Comparison of ENCODE assay signal across 19 cellular contexts in genomic region chr11:1121343-1122331, GRCh38. TPM values are rescaled to one million over a fixed set of nuclear protein-coding genes. Genes with fewer than 3 reads are reported as not detected.
DNase-seq lines count a peak whose midpoint lies in the region; ATAC-seq and TF ChIP-seq lines count a peak whose summit lies in the region.
"Had no signal": no experiment of that assay in that cellular context is flagged by ENCODE, and none has a peak within 500 bp of the region (broad histone marks: within the 10 kb centered on the region; RNA-seq: fewer than 3 reads in every experiment).

No MANE protein-coding gene starts in this region.

- H2BK5ac ChIP-seq in mesenchymal stem cell (ENCODE audit: low read depth, low read length, poor library complexity, severe bottlenecking): no peak overlapping the region

- ATAC-seq in stimulated activated effector memory CD8-positive, alpha-beta T cell treated with anti-CD3 and anti-CD28 coated beads, Interleukin-12 subunit alpha, Interleukin-12 subunit beta, amount 100 ng/mL, for 72 hours: no peak
- no peak for ATAC-seq in GM21515 (IDR thresholded peaks at IDR 0.05; ENCODE audit: unreplicated experiment)

- WGBS in mesenchymal stem cell: 83% methylated on average over 37 of the region's 37 CpGs

- no peak overlapping the region for H3K4me3 Mint-ChIP-seq in stimulated activated effector memory CD8-positive, alpha-beta T cell treated with anti-CD3 and anti-CD28 coated beads, Interleukin-12 subunit alpha, Interleukin-12 subunit beta, amount 100 ng/mL, for 72 hours
- H3K4me3 Mint-ChIP-seq: activated naive CD8-positive, alpha-beta T cell; central memory CD8-positive, alpha-beta T cell had no signal

- peaks cover 4% of the 10 kb centered on the region for H3K4me1 ChIP-seq in mesenchymal stem cell (ENCODE audit: control insufficient read depth, insufficient read depth, low read depth, low read length)
- H3K4me1 ChIP-seq: prostate gland had no signal

- H3K23ac ChIP-seq in mesenchymal stem cell (ENCODE audit: low read length in 2 of 2): no peak overlapping the region

- no peaks in the 10 kb centered on the region for H3K4me1 Mint-ChIP-seq in stimulated activated effector memory CD8-positive, alpha-beta T cell treated with anti-CD3 and anti-CD28 coated beads, Interleukin-12 subunit alpha, Interleukin-12 subunit beta, amount 100 ng/mL, for 72 hours
- H3K4me1 Mint-ChIP-seq: central memory CD8-positive, alpha-beta T cell had no signal

- H3K27ac ChIP-seq in dorsolateral prefrontal cortex: no peak overlapping the region
- no peak overlapping the region for H3K27ac ChIP-seq in mesenchymal stem cell (ENCODE audit: low read length, poor library complexity, severe bottlenecking)
- H3K27ac ChIP-seq: prostate gland had no signal

- H3K4me2 ChIP-seq in mesenchymal stem cell (ENCODE audit: low read length, poor library complexity, severe bottlenecking): no peak overlapping the region

- H3K79me1 ChIP-seq in mesenchymal stem cell (replicated peaks; ENCODE audit: low read length, poor library complexity, severe bottlenecking): no peaks in the 10 kb centered on the region

- H3K4ac ChIP-seq in mesenchymal stem cell (ENCODE audit: low read depth in 1 of 2, low read length in 2 of 2): no peak overlapping the region

- no peak overlapping the region for H2AK5ac ChIP-seq in mesenchymal stem cell (ENCODE audit: low read length, severe bottlenecking)

- no peak overlapping the region for H3K27ac Mint-ChIP-seq in stimulated activated effector memory CD8-positive, alpha-beta T cell treated with anti-CD3 and anti-CD28 coated beads, Interleukin-12 subunit alpha, Interleukin-12 subunit beta, amount 100 ng/mL, for 72 hours
- H3K27ac Mint-ChIP-seq: activated naive CD8-positive, alpha-beta T cell had no signal

- intact Hi-C loops in dorsolateral prefrontal cortex (cut with DNase I): no loop called here

- DNase-seq in AG20443 (ENCODE audit: low spot score): peak; percentile 73
- DNase-seq in ELR (ENCODE audit: low read depth): peak; percentile 32
- peak in 6 of 10 donors; percentile 1 to 41 (median 26) for DNase-seq in dorsolateral prefrontal cortex
- no peak for DNase-seq in mesenchymal stem cell
- no peak for DNase-seq in DMS53 treated with DMSO at 0.1 percent for 48 hours (lab: John Stamatoyannopoulos, UW; ENCODE audit: unreplicated experiment)
- DNase-seq in COR-L47 (lab: John Stamatoyannopoulos, UW): no peak
- no peak for DNase-seq in stimulated activated effector memory CD8-positive, alpha-beta T cell treated with anti-CD3 and anti-CD28 coated beads, Interleukin-12 subunit alpha, Interleukin-12 subunit beta, amount 100 ng/mL, for 72 hours (ENCODE audit: low spot score in 2 of 2)
- DNase-seq: C1 segment of cervical spinal cord; SHP77 treated with DMSO at 0.1 percent for 48 hours; stimulated activated CD4-positive, alpha-beta T cell treated with anti-CD3 and anti-CD28 coated beads, Interleukin-15, amount 100 ng/mL, for 24 hours; T1000 had no signal

- H3K4me3 ChIP-seq in dorsolateral prefrontal cortex (no peak overlapping the region), mesenchymal stem cell (ENCODE audit: insufficient read depth in 1 of 2, low read depth in 1 of 2, low read length in 2 of 2) (no peak overlapping the region)
- H3K4me3 ChIP-seq: prostate gland had no signal

- peaks cover 4% of the 10 kb centered on the region for H3K9me3 ChIP-seq in mesenchymal stem cell (ENCODE audit: control insufficient read depth, low read length)
- H3K9me3 ChIP-seq: prostate gland had no signal

- no peak overlapping the region for H2BK12ac ChIP-seq in mesenchymal stem cell (ENCODE audit: low read length in 2 of 2)

- H3K18ac ChIP-seq in mesenchymal stem cell (ENCODE audit: low read depth in 1 of 2, low read length in 2 of 2): no peak overlapping the region

- no peak overlapping the region for H3K9ac ChIP-seq in mesenchymal stem cell (ENCODE audit: low read length)

- no peak overlapping the region for H2BK120ac ChIP-seq in mesenchymal stem cell (ENCODE audit: low read depth, low read length)

- no peak overlapping the region for H2BK15ac ChIP-seq in mesenchymal stem cell (ENCODE audit: low read depth, poor library complexity, severe bottlenecking)

- peaks cover 9% of the 10 kb centered on the region for H3K9me3 Mint-ChIP-seq in stimulated activated effector memory CD8-positive, alpha-beta T cell treated with anti-CD3 and anti-CD28 coated beads, Interleukin-12 subunit alpha, Interleukin-12 subunit beta, amount 100 ng/mL, for 72 hours

- no peaks in the 10 kb centered on the region for H3K36me3 ChIP-seq in mesenchymal stem cell (ENCODE audit: control insufficient read depth in 1 of 2, insufficient read depth in 2 of 2, low read depth in 1 of 2, low read length in 2 of 2)
- H3K36me3 ChIP-seq: prostate gland had no signal

- H3K27me3 ChIP-seq in dorsolateral prefrontal cortex (peaks cover 0 to 29% (median 0%) of the 10 kb centered on the region in 45 donors), mesenchymal stem cell (ENCODE audit: control insufficient read depth in 1 of 2, insufficient read depth in 1 of 2, low read length in 2 of 2) (peaks cover 17 to 75% of the 10 kb centered on the region in 2 experiments)

- H2AFZ ChIP-seq in mesenchymal stem cell (ENCODE audit: low read depth, low read length): no peak overlapping the region

- H3K14ac ChIP-seq in mesenchymal stem cell (ENCODE audit: low read length in 2 of 2): no peak overlapping the region

- peak overlapping the region; percentile 18 for H4K91ac ChIP-seq in mesenchymal stem cell (ENCODE audit: low read length)

- peaks cover 10% of the 10 kb centered on the region for H3K36me3 Mint-ChIP-seq in stimulated activated effector memory CD8-positive, alpha-beta T cell treated with anti-CD3 and anti-CD28 coated beads, Interleukin-12 subunit alpha, Interleukin-12 subunit beta, amount 100 ng/mL, for 72 hours
- H3K36me3 Mint-ChIP-seq: activated naive CD8-positive, alpha-beta T cell had no signal

- no peak for TF ChIP-seq CTCF in dorsolateral prefrontal cortex (IDR thresholded peaks at IDR 0.05 in 54 of 56, conservative IDR thresholded peaks at IDR 0.05 in 2 of 56; ENCODE audit: low read depth in 1 of 56, partially characterized antibody in 56 of 56)

- no peak overlapping the region for H4K8ac ChIP-seq in mesenchymal stem cell (ENCODE audit: low read length)

RNA-seq across cellular contexts. Expression of gene MUC5AC, which starts 36.1 kb away (rescaled TPM):
- under 1 TPM in 4 of 120 experiments, not detected in 116; 0.03 to 0.04 (median 0.04) TPM for total RNA-seq in dorsolateral prefrontal cortex
- not detected for polyA plus RNA-seq in mesenchymal stem cell (2013, experiment 1 of 2)
- polyA plus RNA-seq in mesenchymal stem cell (2013, experiment 2 of 2): not detected
- total RNA-seq: activated CD8-positive, alpha-beta memory T cell treated with anti-CD3 and anti-CD28 coated beads for 36 hours; endothelial cell of umbilical vein; kidney epithelial cell; ureter had no signal
- polyA plus RNA-seq: endothelial cell of umbilical vein had no signal

RNA-seq across cellular contexts. Expression of gene MUC2, which starts 47.0 kb away (rescaled TPM):
- total RNA-seq in dorsolateral prefrontal cortex: under 1 TPM in 1 of 120 experiments, not detected in 119; 0.07 TPM
- not detected for polyA plus RNA-seq in mesenchymal stem cell (2013, experiment 1 of 2)
- not detected for polyA plus RNA-seq in mesenchymal stem cell (2013, experiment 2 of 2)
- total RNA-seq: activated CD8-positive, alpha-beta memory T cell treated with anti-CD3 and anti-CD28 coated beads for 36 hours; endothelial cell of umbilical vein; kidney epithelial cell had no signal
- polyA plus RNA-seq: endothelial cell of umbilical vein had no signal

Comparison
In these comparisons a context has a peak if more than half of its experiments do, and no peak if none do; other contexts are left out.
1. DNase-seq: peak in AG20443 (single experiment), ELR (single experiment) and dorsolateral prefrontal cortex (6 of 10); none in mesenchymal stem cell (single experiment), DMS53 treated with DMSO at 0.1 percent for 48 hours (single experiment), COR-L47 (single experiment) and stimulated activated effector memory CD8-positive, alpha-beta T cell treated with anti-CD3 and anti-CD28 coated beads, Interleukin-12 subunit alpha, Interleukin-12 subunit beta, amount 100 ng/mL, for 72 hours (0 of 2).